Comparison of ENCODE assay signal across 13 cellular contexts in genomic region chr12:52063986-52064649, GRCh38. TPM values are rescaled to one million over a fixed set of nuclear protein-coding genes. Genes with fewer than 3 reads are reported as not detected.
DNase-seq lines count a peak whose midpoint lies in the region; ATAC-seq and TF ChIP-seq lines count a peak whose summit lies in the region.
"Had no signal": no experiment of that assay in that cellular context is flagged by ENCODE, and none has a peak within 500 bp of the region (broad histone marks: within the 10 kb centered on the region; RNA-seq: fewer than 3 reads in every experiment).

No MANE protein-coding gene starts in this region.

- peak; percentile 20 to 62 (median 47) for ATAC-seq in heart right ventricle
- ATAC-seq: activated CD8-positive, alpha-beta T cell treated with anti-CD3 and anti-CD28 coated beads for 36 hours had no signal

- no peaks in the 10 kb centered on the region for H3K27me3 ChIP-seq in heart right ventricle

- DNase-seq in brain pericyte (ENCODE audit: low read depth, low spot score) (peak; percentile 96), heart right ventricle (peak; percentile 77 to 80), smooth muscle cell of the brain vasculature (ENCODE audit: low read depth, low spot score) (peak; percentile 74), NK-92 (lab: John Stamatoyannopoulos, UW; ENCODE audit: unreplicated experiment) (no peak), SKM-1 (lab: John Stamatoyannopoulos, UW; ENCODE audit: unreplicated experiment) (no peak)
- DNase-seq in stimulated activated CD4-positive, alpha-beta T cell treated with anti-CD3 and anti-CD28 coated beads, Interleukin-4, amount 100 ng/mL, for 1 hour: no peak
- no peak for DNase-seq in activated CD4-positive, CD25-positive, alpha-beta regulatory T cell (lab: John Stamatoyannopoulos, UW)
- DNase-seq: activated CD8-positive, alpha-beta T cell treated with anti-CD3 and anti-CD28 coated beads for 36 hours; NCI-H1930 had no signal

- no peak for TF ChIP-seq CTCF in HEK293 (tag by site-specific recombination; IDR thresholded peaks at IDR 0.05)
- no peak for TF ChIP-seq CTCF in heart right ventricle (IDR thresholded peaks at IDR 0.05)

- H3K9me3 ChIP-seq in HEK293 (ENCODE audit: control insufficient read depth, insufficient read depth, low read depth, low read length) (no peaks in the 10 kb centered on the region), heart right ventricle (no peaks in the 10 kb centered on the region)
- H3K9me3 ChIP-seq: HAP-1, prostate gland had no signal

- 51 to 57% methylated on average over 12 of the region's 12 CpGs for WGBS in heart right ventricle, 2 donors

- H3K4me3 ChIP-seq in HEK293 (ENCODE audit: low read depth, low read length) (no peak overlapping the region), heart right ventricle (no peak overlapping the region)
- H3K4me3 ChIP-seq: HAP-1, prostate gland, SK-N-MC had no signal

- peaks cover 0 to 4% of the 10 kb centered on the region in 2 experiments; a peak in 1 of 3 replicates for H3K36me3 ChIP-seq in HEK293 (ENCODE audit: control insufficient read depth in 2 of 2, insufficient read depth in 1 of 2, low read length in 2 of 2)
- H3K36me3 ChIP-seq in heart right ventricle: peaks cover 0 to 13% (median 0%) of the 10 kb centered on the region in 9 donors
- H3K36me3 ChIP-seq: prostate gland had no signal

- H3K4me1 ChIP-seq in HEK293 (ENCODE audit: control insufficient read depth, insufficient read depth, low read length) (no peaks in the 10 kb centered on the region), heart right ventricle (peaks cover 1 to 40% (median 19%) of the 10 kb centered on the region in 9 donors)

- CTCF ChIA-PET in HEK293 (lab: Yijun Ruan, JAX): interaction anchor here (0.6 to 34.8 kb wide), 2 partner anchors 37 to 1438 kb away, joined by 3 to 794 read pairs; no protein-coding TSS in a partner anchor

- H3K27ac ChIP-seq in HEK293 (ENCODE audit: extremely low read depth, low read depth, low read length) (no peak overlapping the region), heart right ventricle (peak overlapping the region in 9 of 10 donors; percentile 63 to 87 (median 77))
- H3K27ac ChIP-seq: SK-N-MC had no signal

- POLR2A ChIA-PET in HEK293 (lab: Yijun Ruan, JAX): no interaction called here

- intact Hi-C loops in heart right ventricle (cut with DNase I): no loop called here

TF ChIP-seq in HEK293, 187 proteins besides CTCF, POLR2A, EP300 and RAD21 (continues in another document):
- TF ChIP-seq ZEB2 (tag by site-specific recombination; IDR thresholded peaks at IDR 0.05): no peak
- TF ChIP-seq SETDB1 (IDR thresholded peaks at IDR 0.05; ENCODE audit: insufficient read length, low read length): no peak
- no peak for TF ChIP-seq YY1 (tag by site-specific recombination; IDR thresholded peaks at IDR 0.05)
- no peak for TF ChIP-seq GFI1B (tag by site-specific recombination; IDR thresholded peaks at IDR 0.05)
- no peak for TF ChIP-seq ZNF433 (tag by site-specific recombination; IDR thresholded peaks at IDR 0.05; ENCODE audit: low read depth)
- TF ChIP-seq ZNF175 (tag by site-specific recombination; IDR thresholded peaks at IDR 0.05): no peak
- no peak for TF ChIP-seq INSM2 (tag by site-specific recombination; IDR thresholded peaks at IDR 0.05)
- no peak for TF ChIP-seq ZSCAN18 (tag by site-specific recombination; IDR thresholded peaks at IDR 0.05)
- TF ChIP-seq ZFHX2 (tag by site-specific recombination; conservative IDR thresholded peaks at IDR 0.05): peak; percentile 53
- TF ChIP-seq ZBTB7A (tag by site-specific recombination; IDR thresholded peaks at IDR 0.05; ENCODE audit: low read depth): no peak
- no peak for TF ChIP-seq ATF2 (tag by site-specific recombination; IDR thresholded peaks at IDR 0.05; ENCODE audit: low read depth)
- TF ChIP-seq HIC1 (tag by site-specific recombination; IDR thresholded peaks at IDR 0.05): 0 out of 2 replicates have a peak, but pooled peaks have one; percentile 34
- no peak for TF ChIP-seq KLF16 (tag by site-specific recombination; IDR thresholded peaks at IDR 0.05)
- TF ChIP-seq FEZF1 (tag by site-specific recombination; IDR thresholded peaks at IDR 0.05): no peak
- TF ChIP-seq ZNF639 (tag by site-specific recombination; IDR thresholded peaks at IDR 0.05): no peak

RNA-seq across cellular contexts. Expression of gene ATG101, which starts 5.7 kb away (rescaled TPM):
- 10 to 100 TPM; 17.5 to 31.8 (median 22.2) TPM for total RNA-seq in heart right ventricle
- polyA plus RNA-seq in heart right ventricle: 10 to 100 TPM; 14.6 to 90.2 TPM

RNA-seq across cellular contexts. Expression of gene NR4A1, which starts 12.9 kb away (rescaled TPM):
- 100 to 1,000 TPM in 6 of 10 donors, 10 to 100 TPM in 4; 34.6 to 588 (median 105) TPM for total RNA-seq in heart right ventricle
- polyA plus RNA-seq in heart right ventricle: 10 to 100 TPM; 53.2 to 83.0 TPM

RNA-seq across cellular contexts. Expression of gene SMIM41, which starts 15.4 kb away (rescaled TPM):
- under 1 TPM in 3 of 10 donors, not detected in 7; 0.19 to 0.52 (median 0.26) TPM for total RNA-seq in heart right ventricle
- polyA plus RNA-seq in heart right ventricle: under 1 TPM in 1 of 2 donors, not detected in 1; 0.29 TPM
- total RNA-seq: activated CD8-positive, alpha-beta T cell treated with anti-CD3 and anti-CD28 coated beads for 36 hours had no signal

RNA-seq across cellular contexts. Expression of gene TAMALIN, which starts 57.4 kb away (rescaled TPM):
- total RNA-seq in heart right ventricle: 10 to 100 TPM; 16.6 to 47.0 (median 23.9) TPM
- polyA plus RNA-seq in heart right ventricle: 10 to 100 TPM; 27.2 to 58.8 TPM

Comparison
In these comparisons a context has a peak if more than half of its experiments do, and no peak if none do; other contexts are left out.
1. DNase-seq: peak in brain pericyte (single experiment), heart right ventricle (2 of 2) and smooth muscle cell of the brain vasculature (single experiment); none in NK-92 (single experiment), stimulated activated CD4-positive, alpha-beta T cell treated with anti-CD3 and anti-CD28 coated beads, Interleukin-4, amount 100 ng/mL, for 1 hour (single experiment), SKM-1 (single experiment) and activated CD4-positive, CD25-positive, alpha-beta regulatory T cell (0 of 4).